ENCODE assay signal across 8 cellular contexts in the genomic region with DNA sequence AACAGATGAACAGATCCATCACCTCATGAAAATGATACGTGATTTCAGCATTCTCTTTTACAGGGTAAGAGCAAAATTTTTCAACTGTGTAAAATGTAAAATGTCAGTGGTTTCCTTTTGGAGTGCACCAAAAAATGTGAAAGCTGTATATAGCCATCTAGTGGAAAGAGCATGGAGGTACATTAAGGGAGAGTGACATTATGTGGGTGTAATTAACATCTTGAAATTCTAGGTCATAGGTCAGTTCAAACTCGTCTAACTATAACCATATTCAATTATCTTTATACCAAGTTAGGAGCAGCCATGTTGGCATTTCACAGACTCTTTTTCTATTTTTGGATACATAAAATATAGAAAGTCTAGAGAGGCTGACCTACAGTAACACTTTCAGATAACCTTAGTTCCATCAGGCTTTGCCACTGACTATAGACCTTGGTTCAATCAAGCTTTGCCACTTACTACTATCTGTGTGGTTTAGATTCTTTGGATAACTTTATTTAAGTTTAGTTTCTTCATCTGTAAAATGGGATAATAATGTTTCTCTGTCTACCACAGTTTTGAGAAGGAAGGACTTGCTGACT. TPM values are rescaled to one million over a fixed set of nuclear protein-coding genes. Genes with fewer than 3 reads are reported as not detected.
DNase-seq lines count a peak whose midpoint lies in the region; ATAC-seq and TF ChIP-seq lines count a peak whose summit lies in the region.

No MANE protein-coding gene starts in this region.

- WGBS in heart right ventricle, 2 donors = 18 to 21% methylated on average over 2 of the region's 2 CpGs

- H3K27ac ChIP-seq in GM23338 (ENCODE audit: low read depth) = no peak overlapping the region
- H3K27ac ChIP-seq in KMS-11 = no peak overlapping the region
- no peak overlapping the region for H3K27ac ChIP-seq in heart right ventricle

- H3K4me1 ChIP-seq in GM23338 (ENCODE audit: insufficient read depth) (no peaks in the 10 kb centered on the region), KMS-11 (ENCODE audit: low read depth, poor library complexity, severe bottlenecking) (peaks cover 28% of the 10 kb centered on the region), heart right ventricle (peaks cover 0 to 8% (median 0%) of the 10 kb centered on the region in 9 donors)

- no peaks in the 10 kb centered on the region for H3K27me3 Mint-ChIP-seq in GM23338 (ENCODE audit: insufficient read depth, low read depth, poor library complexity)
- no peaks in the 10 kb centered on the region for H3K27me3 Mint-ChIP-seq in activated B cell treated with CpG ODN at 0.5 μM for 24 hours
- H3K27me3 Mint-ChIP-seq in stimulated activated memory B cell treated with anti-CD40 and anti-IgM and Interleukin-4, amounts not matched to agents 10 μg/mL and 1 μg/mL and 100 μg/mL, for 72 hours = no peaks in the 10 kb centered on the region

- H4K20me1 ChIP-seq in GM23338 (replicated peaks; ENCODE audit: insufficient read depth) (0 out of 2 replicates have a peak, but pooled peaks cover 3% of the 10 kb centered on the region), KMS-11 (ENCODE audit: insufficient read depth) (no peaks in the 10 kb centered on the region)

- H3K9me2 ChIP-seq in GM23338 (ENCODE audit: insufficient read depth) = no peaks in the 10 kb centered on the region

- H3K36me3 Mint-ChIP-seq in activated naive CD4-positive, alpha-beta T cell treated with anti-CD3 and anti-CD28 coated beads, Interleukin-2, amount 50 U/mL, for 72 hours = peaks cover 0 to 11% of the 10 kb centered on the region in 2 donors
- H3K36me3 Mint-ChIP-seq in GM23338 (ENCODE audit: low read depth) = peaks cover 15% of the 10 kb centered on the region
- no peaks in the 10 kb centered on the region for H3K36me3 Mint-ChIP-seq in activated B cell treated with CpG ODN at 0.5 μM for 24 hours (ENCODE audit: low read depth)
- no peaks in the 10 kb centered on the region for H3K36me3 Mint-ChIP-seq in stimulated activated memory B cell treated with anti-CD40 and anti-IgM and Interleukin-4, amounts not matched to agents 10 μg/mL and 1 μg/mL and 100 μg/mL, for 72 hours

- no peaks in the 10 kb centered on the region for H3F3A ChIP-seq in GM23338 (replicated peaks; ENCODE audit: low read depth)

- no peak overlapping the region for H3K4me2 ChIP-seq in GM23338
- H3K4me2 ChIP-seq in KMS-11 = no peak overlapping the region

- no peaks in the 10 kb centered on the region for H3K9me3 ChIP-seq in heart right ventricle

- no peak overlapping the region for H3K9ac ChIP-seq in KMS-11

- H3K9me3 Mint-ChIP-seq in activated naive CD4-positive, alpha-beta T cell treated with anti-CD3 and anti-CD28 coated beads, Interleukin-2, amount 50 U/mL, for 72 hours = no peaks in the 10 kb centered on the region
- no peaks in the 10 kb centered on the region; the same call in 2 of the 3 replicates for H3K9me3 Mint-ChIP-seq in GM23338
- no peaks in the 10 kb centered on the region for H3K9me3 Mint-ChIP-seq in activated B cell treated with CpG ODN at 0.5 μM for 24 hours
- no peaks in the 10 kb centered on the region for H3K9me3 Mint-ChIP-seq in stimulated activated memory B cell treated with anti-CD40 and anti-IgM and Interleukin-4, amounts not matched to agents 10 μg/mL and 1 μg/mL and 100 μg/mL, for 72 hours

- intact Hi-C loops in activated B cell treated with CpG ODN at 0.5 μM for 24 hours (cut with micrococcal nuclease) (loop anchor here (1.0 to 10.0 kb wide), 4 partner anchors 90 to 1305 kb away; no protein-coding TSS in a partner anchor), heart right ventricle (cut with DNase I) (loop anchor here in 8 of 10 donors (1.0 to 10.0 kb wide), 5 partner anchors 88 to 965 kb away; no protein-coding TSS in a partner anchor)

- CTCF ChIA-PET in activated B cell treated with CpG ODN at 0.5 μM for 24 hours (lab: Charles Lee) = interaction anchor here (1.5 kb wide), 1 partner anchor 10 kb away, joined by 5 read pairs; no protein-coding TSS in a partner anchor

- TF ChIP-seq CTCF in GM23338 (conservative IDR thresholded peaks at IDR 0.05; ENCODE audit: low read depth in 2 of 2) (peak; percentile 59 to 67), KMS-11 (conservative IDR thresholded peaks at IDR 0.05; ENCODE audit: low read depth, low read length) (peak; percentile 74), activated B cell treated with CpG ODN at 0.5 μM for 24 hours (IDR thresholded peaks at IDR 0.05) (no peak), heart right ventricle (IDR thresholded peaks at IDR 0.05) (peak; percentile 21 to 72 (median 62))

- H2AFZ ChIP-seq in GM23338 (no peak overlapping the region), KMS-11 (ENCODE audit: low read depth) (no peak overlapping the region)

- H3K4me1 Mint-ChIP-seq in GM23338 (no peaks in the 10 kb centered on the region), activated B cell treated with CpG ODN at 0.5 μM for 24 hours (peaks cover 4% of the 10 kb centered on the region)
- H3K4me1 Mint-ChIP-seq in stimulated activated memory B cell treated with anti-CD40 and anti-IgM and Interleukin-4, amounts not matched to agents 10 μg/mL and 1 μg/mL and 100 μg/mL, for 72 hours = peaks cover 6% of the 10 kb centered on the region

- POLR2A ChIA-PET in activated B cell treated with CpG ODN at 0.5 μM for 24 hours (lab: Charles Lee) = no interaction called here

- no peak overlapping the region for H3K27ac Mint-ChIP-seq in activated naive CD4-positive, alpha-beta T cell treated with anti-CD3 and anti-CD28 coated beads, Interleukin-2, amount 50 U/mL, for 72 hours
- H3K27ac Mint-ChIP-seq in GM23338 = no peak overlapping the region
- no peak overlapping the region for H3K27ac Mint-ChIP-seq in activated B cell treated with CpG ODN at 0.5 μM for 24 hours
- no peak overlapping the region for H3K27ac Mint-ChIP-seq in stimulated activated memory B cell treated with anti-CD40 and anti-IgM and Interleukin-4, amounts not matched to agents 10 μg/mL and 1 μg/mL and 100 μg/mL, for 72 hours

- ATAC-seq in activated naive CD4-positive, alpha-beta T cell treated with anti-CD3 and anti-CD28 coated beads, Interleukin-2, amount 50 U/mL, for 72 hours = peak; percentile 66 to 72
- peak; percentile 56 for ATAC-seq in GM23338
- peak; percentile 66 for ATAC-seq in activated B cell treated with CpG ODN at 0.5 μM for 24 hours (ENCODE audit: low read depth)
- ATAC-seq in heart right ventricle = peak in 4 of 8 donors; percentile 45 to 71 (median 54)
- peak; percentile 70 for ATAC-seq in stimulated activated memory B cell treated with anti-CD40 and anti-IgM and Interleukin-4, amounts not matched to agents 10 μg/mL and 1 μg/mL and 100 μg/mL, for 72 hours

- H3K36me3 ChIP-seq in GM23338 (ENCODE audit: insufficient read depth) (no peaks in the 10 kb centered on the region; the same call in 1 of the 2 replicates), KMS-11 (ENCODE audit: insufficient read depth) (peaks cover 14% of the 10 kb centered on the region; the same call in 1 of the 2 replicates), heart right ventricle (peaks cover 0 to 4% (median 0%) of the 10 kb centered on the region in 9 donors)

- H3K79me2 ChIP-seq in GM23338 (replicated peaks; ENCODE audit: insufficient read depth) (0 out of 2 replicates have a peak, but pooled peaks cover 2% of the 10 kb centered on the region), KMS-11 (ENCODE audit: insufficient read depth, low read depth) (peaks cover 8% of the 10 kb centered on the region; the same call in 1 of the 2 replicates)

- DNase-seq in activated naive CD4-positive, alpha-beta T cell treated with anti-CD3 and anti-CD28 coated beads, Interleukin-2, amount 50 U/mL, for 72 hours (ENCODE audit: low spot score in 2 of 2) = no peak
- DNase-seq in activated naive CD4-positive, alpha-beta T cell treated with anti-CD3 and anti-CD28 coated beads, Interleukin-2, amount 50 U/mL, for 16 hours = no peak
- peak; percentile 23 for DNase-seq in GM23338 (ENCODE audit: low spot score)
- DNase-seq in activated B cell treated with CpG ODN at 0.5 μM for 24 hours = no peak
- DNase-seq in heart right ventricle = no peak
- DNase-seq in amygdala (lab: John Stamatoyannopoulos, UW) = no peak

- no peak overlapping the region for H3K4me3 ChIP-seq in GM23338
- no peak overlapping the region for H3K4me3 ChIP-seq in KMS-11 (IDR thresholded peaks at IDR 0.05; ENCODE audit: insufficient read depth, low read depth, low read length)
- H3K4me3 ChIP-seq in heart right ventricle = no peak overlapping the region

- H3K4me3 Mint-ChIP-seq in GM23338 = no peak overlapping the region
- no peak overlapping the region for H3K4me3 Mint-ChIP-seq in activated B cell treated with CpG ODN at 0.5 μM for 24 hours
- no peak overlapping the region for H3K4me3 Mint-ChIP-seq in stimulated activated memory B cell treated with anti-CD40 and anti-IgM and Interleukin-4, amounts not matched to agents 10 μg/mL and 1 μg/mL and 100 μg/mL, for 72 hours

- no peaks in the 10 kb centered on the region for H3K27me3 ChIP-seq in GM23338 (ENCODE audit: insufficient read depth)
- no peaks in the 10 kb centered on the region for H3K27me3 ChIP-seq in KMS-11 (ENCODE audit: insufficient read depth, low read depth)
- H3K27me3 ChIP-seq in heart right ventricle = no peaks in the 10 kb centered on the region

TF ChIP-seq in GM23338, 12 proteins besides CTCF, POLR2A, EP300 and RAD21 (continues in another document):
- TF ChIP-seq JUNB (IDR thresholded peaks at IDR 0.05; ENCODE audit: unreplicated experiment) = no peak
- TF ChIP-seq CREB1 (CRISPR knock-in tag; IDR thresholded peaks at IDR 0.05; ENCODE audit: low read depth) = no peak
- no peak for TF ChIP-seq EZH2phosphoT487 (IDR thresholded peaks at IDR 0.05; ENCODE audit: unreplicated experiment)
- TF ChIP-seq ZNF114 (CRISPR knock-in tag; IDR thresholded peaks at IDR 0.05) = no peak
- no peak for TF ChIP-seq ZNF331 (CRISPR knock-in tag; IDR thresholded peaks at IDR 0.05; ENCODE audit: low read depth)

RNA-seq across cellular contexts. Expression of gene NEIL3, which starts 30.2 kb away (rescaled TPM):
- 10 to 100 TPM; 18.7 to 25.5 TPM for total RNA-seq in activated naive CD4-positive, alpha-beta T cell treated with anti-CD3 and anti-CD28 coated beads, Interleukin-2, amount 50 U/mL, for 72 hours
- 14.8 and 15.4 TPM in 2 replicates for total RNA-seq in GM23338 (2014; rRNA removed; shearing (Covaris generic))
- polyA plus RNA-seq in GM23338 (2016; fragmentation: Nextera tagmentation; extraction: Ambion mirVana) (9.5 and 11.8 TPM in 2 replicates), heart right ventricle (under 1 TPM in 1 of 2 donors, not detected in 1; 0.03 TPM)
- total RNA-seq in activated B cell treated with CpG ODN at 0.5 μM for 24 hours (0.15 and 0.35 TPM in 2 replicates), heart right ventricle (under 1 TPM in 6 of 10 donors, not detected in 4; 0.11 to 0.88 (median 0.38) TPM)
